ENCODE assay signal across 1 cellular context in the genomic region with DNA sequence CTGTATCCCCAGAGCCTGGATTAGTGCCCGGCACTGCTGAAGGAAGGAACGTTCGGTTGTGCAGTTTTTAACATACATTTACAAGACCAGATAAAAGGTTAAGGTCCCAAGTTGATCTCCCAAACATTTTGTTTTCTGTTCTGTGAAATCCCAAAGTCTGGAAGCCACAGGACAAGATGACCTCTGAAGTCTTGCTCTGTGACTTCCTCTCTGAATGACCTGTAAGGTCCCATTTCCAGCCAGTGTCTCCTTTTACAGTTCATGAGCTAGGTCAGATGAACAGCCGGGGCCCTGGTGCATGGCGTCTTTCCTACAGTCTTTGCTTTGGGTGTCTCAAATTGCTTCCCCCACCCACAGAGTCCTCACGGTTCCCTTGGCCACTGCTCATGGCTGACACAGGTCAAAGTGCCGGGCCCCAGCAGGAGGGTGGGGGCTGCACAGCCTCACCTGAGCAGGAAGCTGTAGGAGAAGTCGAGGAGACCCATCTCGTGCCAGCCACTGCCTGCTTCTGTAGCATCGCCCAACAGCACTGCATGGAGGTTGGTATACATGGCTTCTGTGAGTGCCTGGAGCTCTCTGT.
A peak's percentile ranks its signal among the peaks of the same experiment; 100 is the strongest.
TF ChIP-seq lines count a peak whose summit lies in the region.

No MANE protein-coding gene starts in this region.

TF ChIP-seq in HepG2, 621 proteins besides CTCF, POLR2A, EP300 and RAD21:
- TF ChIP-seq GTF2F1 (IDR thresholded peaks at IDR 0.05; ENCODE audit: low read length), result no peak
- TF ChIP-seq, protein P1, sequence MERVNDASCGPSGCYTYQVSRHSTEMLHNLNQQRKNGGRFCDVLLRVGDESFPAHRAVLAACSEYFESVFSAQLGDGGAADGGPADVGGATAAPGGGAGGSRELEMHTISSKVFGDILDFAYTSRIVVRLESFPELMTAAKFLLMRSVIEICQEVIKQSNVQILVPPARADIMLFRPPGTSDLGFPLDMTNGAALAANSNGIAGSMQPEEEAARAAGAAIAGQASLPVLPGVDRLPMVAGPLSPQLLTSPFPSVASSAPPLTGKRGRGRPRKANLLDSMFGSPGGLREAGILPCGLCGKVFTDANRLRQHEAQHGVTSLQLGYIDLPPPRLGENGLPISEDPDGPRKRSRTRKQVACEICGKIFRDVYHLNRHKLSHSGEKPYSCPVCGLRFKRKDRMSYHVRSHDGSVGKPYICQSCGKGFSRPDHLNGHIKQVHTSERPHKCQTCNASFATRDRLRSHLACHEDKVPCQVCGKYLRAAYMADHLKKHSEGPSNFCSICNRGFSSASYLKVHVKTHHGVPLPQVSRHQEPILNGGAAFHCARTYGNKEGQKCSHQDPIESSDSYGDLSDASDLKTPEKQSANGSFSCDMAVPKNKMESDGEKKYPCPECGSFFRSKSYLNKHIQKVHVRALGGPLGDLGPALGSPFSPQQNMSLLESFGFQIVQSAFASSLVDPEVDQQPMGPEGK (CRISPR knock-in tag; IDR thresholded peaks at IDR 0.05), result 0 out of 2 replicates have a peak, but pooled peaks have one; percentile 14
- TF ChIP-seq, protein P2, sequence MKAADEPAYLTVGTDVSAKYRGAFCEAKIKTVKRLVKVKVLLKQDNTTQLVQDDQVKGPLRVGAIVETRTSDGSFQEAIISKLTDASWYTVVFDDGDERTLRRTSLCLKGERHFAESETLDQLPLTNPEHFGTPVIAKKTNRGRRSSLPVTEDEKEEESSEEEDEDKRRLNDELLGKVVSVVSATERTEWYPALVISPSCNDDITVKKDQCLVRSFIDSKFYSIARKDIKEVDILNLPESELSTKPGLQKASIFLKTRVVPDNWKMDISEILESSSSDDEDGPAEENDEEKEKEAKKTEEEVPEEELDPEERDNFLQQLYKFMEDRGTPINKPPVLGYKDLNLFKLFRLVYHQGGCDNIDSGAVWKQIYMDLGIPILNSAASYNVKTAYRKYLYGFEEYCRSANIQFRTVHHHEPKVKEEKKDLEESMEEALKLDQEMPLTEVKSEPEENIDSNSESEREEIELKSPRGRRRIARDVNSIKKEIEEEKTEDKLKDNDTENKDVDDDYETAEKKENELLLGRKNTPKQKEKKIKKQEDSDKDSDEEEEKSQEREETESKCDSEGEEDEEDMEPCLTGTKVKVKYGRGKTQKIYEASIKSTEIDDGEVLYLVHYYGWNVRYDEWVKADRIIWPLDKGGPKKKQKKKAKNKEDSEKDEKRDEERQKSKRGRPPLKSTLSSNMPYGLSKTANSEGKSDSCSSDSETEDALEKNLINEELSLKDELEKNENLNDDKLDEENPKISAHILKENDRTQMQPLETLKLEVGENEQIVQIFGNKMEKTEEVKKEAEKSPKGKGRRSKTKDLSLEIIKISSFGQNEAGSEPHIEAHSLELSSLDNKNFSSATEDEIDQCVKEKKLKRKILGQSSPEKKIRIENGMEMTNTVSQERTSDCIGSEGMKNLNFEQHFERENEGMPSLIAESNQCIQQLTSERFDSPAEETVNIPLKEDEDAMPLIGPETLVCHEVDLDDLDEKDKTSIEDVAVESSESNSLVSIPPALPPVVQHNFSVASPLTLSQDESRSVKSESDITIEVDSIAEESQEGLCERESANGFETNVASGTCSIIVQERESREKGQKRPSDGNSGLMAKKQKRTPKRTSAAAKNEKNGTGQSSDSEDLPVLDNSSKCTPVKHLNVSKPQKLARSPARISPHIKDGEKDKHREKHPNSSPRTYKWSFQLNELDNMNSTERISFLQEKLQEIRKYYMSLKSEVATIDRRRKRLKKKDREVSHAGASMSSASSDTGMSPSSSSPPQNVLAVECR (CRISPR knock-in tag; IDR thresholded peaks at IDR 0.05; ENCODE audit: borderline replicate concordance), result 0 out of 2 replicates have a peak, but pooled peaks have one; percentile 29
